9 cellular contexts compared by ENCODE assay signal in the genomic region with DNA sequence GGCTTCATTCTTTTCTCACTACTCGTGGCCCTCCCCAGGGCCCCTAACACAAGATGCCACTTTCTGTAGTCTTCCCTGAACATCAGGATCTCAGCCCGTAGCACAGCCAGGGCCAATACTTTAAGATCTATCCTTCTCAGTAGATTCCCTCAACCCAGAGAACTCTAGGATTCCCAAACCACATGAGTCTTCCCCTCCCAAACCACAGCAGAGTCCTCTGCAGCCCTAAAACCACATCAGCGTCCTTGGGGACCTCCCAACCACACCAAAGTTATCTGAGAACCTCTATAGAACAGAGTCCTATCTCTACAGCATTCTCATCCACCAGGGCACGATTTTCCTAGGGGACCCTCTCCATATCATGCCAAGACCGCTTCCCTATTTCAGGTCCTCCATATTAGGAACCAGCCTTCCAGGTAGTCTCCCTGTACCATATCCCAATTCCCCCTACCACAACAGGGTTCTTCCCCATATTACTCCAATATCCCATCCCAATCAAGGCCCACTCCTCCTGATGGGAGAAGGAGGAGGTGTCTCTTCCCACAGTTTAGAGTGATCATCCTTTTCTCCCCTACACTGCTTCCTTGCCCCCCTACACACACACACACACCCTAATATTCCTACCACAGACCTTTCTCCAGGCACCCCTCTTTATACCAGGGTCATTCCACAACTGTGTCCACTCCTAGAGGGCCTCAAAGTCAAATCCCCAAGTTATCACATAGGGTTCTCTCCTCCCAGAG. TPM values are rescaled to one million over a fixed set of nuclear protein-coding genes. Genes with fewer than 3 reads are reported as not detected.
DNase-seq lines count a peak whose midpoint lies in the region; ATAC-seq, FAIRE-seq and TF ChIP-seq lines count a peak whose summit lies in the region.
"Had no signal": no experiment of that assay in that cellular context is flagged by ENCODE, and none has a peak within 500 bp of the region (broad histone marks: within the 10 kb centered on the region; RNA-seq: fewer than 3 reads in every experiment).

No MANE protein-coding gene starts in this region.

- ATAC-seq in SK-N-SH treated with all-trans-retinoic acid at 6 μM for 48 hours (no peak), GM19351 (IDR thresholded peaks at IDR 0.05; ENCODE audit: unreplicated experiment) (no peak), HG03175 (IDR thresholded peaks at IDR 0.05; ENCODE audit: unreplicated experiment) (no peak)

- no peaks in the 10 kb centered on the region for H3K27me3 ChIP-seq in SK-N-SH (ENCODE audit: insufficient read depth)
- no peaks in the 10 kb centered on the region for H3K27me3 ChIP-seq in adrenal gland
- no peaks in the 10 kb centered on the region for H3K27me3 ChIP-seq in keratinocyte (ENCODE audit: control insufficient read depth, extremely low read depth, insufficient read depth, low read length)
- no peaks in the 10 kb centered on the region for H3K27me3 ChIP-seq in stomach smooth muscle (ENCODE audit: control insufficient read depth in 1 of 2, insufficient read depth in 2 of 2, low read length in 2 of 2)

- peaks cover 2% of the 10 kb centered on the region for H3K9me1 ChIP-seq in keratinocyte (ENCODE audit: control insufficient read depth, extremely low read depth, insufficient read depth, low read length)

- H3F3A ChIP-seq in SK-N-SH (replicated peaks; ENCODE audit: insufficient read depth): peaks cover 5% of the 10 kb centered on the region

- FAIRE-seq in keratinocyte (lab: Jason Lieb, UNC): no peak
- FAIRE-seq: A204.1 had no signal

- TF ChIP-seq CTCF in SK-N-SH (IDR thresholded peaks at IDR 0.05) (no peak), adrenal gland (IDR thresholded peaks at IDR 0.05) (no peak), keratinocyte (optimal IDR thresholded peaks at IDR 0.05 in 1 of 3, IDR thresholded peaks at IDR 0.05 in 1 of 3, conservative IDR thresholded peaks at IDR 0.05 in 1 of 3; ENCODE audit: extremely low read depth in 1 of 3, insufficient read depth in 2 of 3, low read length in 3 of 3) (no peak)

- no peak for TF ChIP-seq POLR2A in adrenal gland (IDR thresholded peaks at IDR 0.05)

- no peaks in the 10 kb centered on the region for H3K9me2 ChIP-seq in SK-N-SH

- H3K9ac ChIP-seq in SK-N-SH (peak overlapping the region; percentile 95), keratinocyte (ENCODE audit: control insufficient read depth, extremely low read depth, insufficient read depth, low read length) (peak overlapping the region; percentile 89), stomach smooth muscle (ENCODE audit: low read length in 2 of 2) (peak overlapping the region; percentile 64 to 66)

- peaks cover 0 to 16% of the 10 kb centered on the region in 2 experiments; a peak in 2 of 4 replicates for H3K4me1 ChIP-seq in SK-N-SH (ENCODE audit: control insufficient read depth in 1 of 2, insufficient read depth in 2 of 2, low read depth in 1 of 2, low read length in 1 of 2)
- H3K4me1 ChIP-seq in adrenal gland (replicated peaks in 1 of 2): peaks cover 14 to 21% of the 10 kb centered on the region in 2 donors
- H3K4me1 ChIP-seq in keratinocyte (ENCODE audit: control insufficient read depth, extremely low read depth, insufficient read depth, low read length): peaks cover 11% of the 10 kb centered on the region
- peaks cover 19% of the 10 kb centered on the region for H3K4me1 ChIP-seq in stomach smooth muscle (ENCODE audit: control insufficient read depth, insufficient read depth, low read length)

- 85% methylated on average over 5 of the region's 5 CpGs for WGBS in SK-N-SH (ENCODE audit: low lambda C conversion rate)
- WGBS in adrenal gland, 4 donors: 41 to 61% (median 54%) methylated on average over 5 of the region's 5 CpGs

- TF ChIP-seq RAD21 in SK-N-SH (IDR thresholded peaks at IDR 0.05; ENCODE audit: low read length): no peak

- POLR2A ChIA-PET in SK-N-SH (lab: Yijun Ruan, JAX): interaction anchor here (1.5 to 2.1 kb wide), 2 partner anchors 8 to 14 kb away, joined by 7 to 9 read pairs; partner anchors contain the start of gene FBL

- CTCF ChIA-PET in SK-N-SH (lab: Yijun Ruan, JAX): interaction anchor here (0.8 to 2.1 kb wide), 4 partner anchors 12 to 138 kb away, joined by 3 to 26 read pairs (median 5); partner anchors contain the start of gene PSMC4

- intact Hi-C loops in adrenal gland (cut with DNase I): no loop called here

- H3K36me3 ChIP-seq in SK-N-SH (replicated peaks in 1 of 2; ENCODE audit: control insufficient read depth in 1 of 2, insufficient read depth in 2 of 2, low read length in 1 of 2): peaks cover 47 to 57% of the 10 kb centered on the region in 2 experiments
- H3K36me3 ChIP-seq in adrenal gland (replicated peaks in 1 of 2): peaks cover 0 to 72% of the 10 kb centered on the region in 2 donors
- H3K36me3 ChIP-seq in keratinocyte (ENCODE audit: control insufficient read depth in 2 of 2, extremely low read depth in 1 of 2, insufficient read depth in 2 of 2, low read length in 2 of 2): peaks cover 34 to 52% of the 10 kb centered on the region in 2 experiments
- H3K36me3 ChIP-seq in stomach smooth muscle (ENCODE audit: control insufficient read depth in 2 of 2, insufficient read depth in 2 of 2, low read length in 2 of 2): peaks cover 37% of the 10 kb centered on the region in 2 donors

- no peak for TF ChIP-seq EP300 in SK-N-SH (IDR thresholded peaks at IDR 0.05; ENCODE audit: borderline replicate concordance in 1 of 2, low read depth in 1 of 2, low read length in 1 of 2)

- H3K4me3 ChIP-seq in SK-N-SH (ENCODE audit: low read depth in 2 of 2, low read length in 1 of 2) (peak overlapping the region; percentile 84 to 97), adrenal gland (peak overlapping the region in 3 of 4 donors; percentile 53 to 91 (median 84)), keratinocyte (ENCODE audit: control insufficient read depth in 2 of 3, extremely low read depth in 1 of 3, insufficient read depth in 2 of 3, low read depth in 1 of 3, low read length in 3 of 3) (peak overlapping the region; percentile 22 to 90 (median 79)), stomach smooth muscle (ENCODE audit: low read length in 2 of 2) (peak overlapping the region; percentile 91 to 98)

- no peaks in the 10 kb centered on the region for H4K20me1 ChIP-seq in SK-N-SH (ENCODE audit: insufficient read depth)
- H4K20me1 ChIP-seq in keratinocyte (ENCODE audit: control insufficient read depth, extremely low read depth, insufficient read depth, low read length): no peaks in the 10 kb centered on the region

- H3K79me2 ChIP-seq in SK-N-SH (ENCODE audit: insufficient read depth) (peaks cover 20% of the 10 kb centered on the region), keratinocyte (ENCODE audit: control insufficient read depth, insufficient read depth, low read length) (peaks cover 12% of the 10 kb centered on the region)

- H2AFZ ChIP-seq in SK-N-SH (ENCODE audit: low read depth) (no peak overlapping the region; the same call in 1 of the 2 replicates), keratinocyte (ENCODE audit: control insufficient read depth, low read length) (no peak overlapping the region)

- DNase-seq in SK-N-SH (no peak), adrenal gland (no peak), keratinocyte (ENCODE audit: low read depth, low spot score) (no peak), NCI-H524 treated with DMSO at 0.1 percent for 48 hours (lab: John Stamatoyannopoulos, UW) (no peak)

- peak overlapping the region; percentile 94 to 98; a peak in 3 of 4 replicates for H3K27ac ChIP-seq in SK-N-SH (ENCODE audit: low read depth in 2 of 2, low read length in 1 of 2)
- H3K27ac ChIP-seq in adrenal gland: peak overlapping the region in 3 of 5 donors; percentile 76 to 87 (median 83)
- peak overlapping the region; percentile 88 for H3K27ac ChIP-seq in keratinocyte (ENCODE audit: control insufficient read depth, insufficient read depth, low read length)
- peak overlapping the region; percentile 73 for H3K27ac ChIP-seq in stomach smooth muscle (ENCODE audit: low read length)

- H3K4me2 ChIP-seq in SK-N-SH (peak overlapping the region; percentile 92), keratinocyte (ENCODE audit: control insufficient read depth, extremely low read depth, insufficient read depth, low read depth, low read length) (peak overlapping the region; percentile 67)

- dilution Hi-C loops in keratinocyte (cut with MboI; ENCODE audit: extremely low pct_ligation_motif_present, low sequenced_read_pairs): no loop called here

- no peaks in the 10 kb centered on the region for H3K9me3 ChIP-seq in SK-N-SH
- H3K9me3 ChIP-seq in adrenal gland (replicated peaks in 1 of 3): no peaks in the 10 kb centered on the region
- no peaks in the 10 kb centered on the region for H3K9me3 ChIP-seq in keratinocyte (ENCODE audit: control insufficient read depth, low read depth, low read length)
- H3K9me3 ChIP-seq in stomach smooth muscle (ENCODE audit: control insufficient read depth in 2 of 2, low read length in 2 of 2): no peaks in the 10 kb centered on the region

RNA-seq across cellular contexts. Expression of gene DYRK1B, which starts 1.4 kb away (rescaled TPM):
- polyA plus RNA-seq in SK-N-SH (2012; rRNA removed): 10.2 and 17.2 TPM in 2 replicates
- 11.4 and 17.5 TPM in 2 replicates for polyA plus RNA-seq in SK-N-SH (2012; cell fraction: cytosol; rRNA removed)
- 44.6 and 45.8 TPM in 2 replicates for polyA plus RNA-seq in SK-N-SH (2012; cell fraction: nucleus; rRNA removed)
- 10 to 100 TPM in 7 of 8 donors, 1 to 10 TPM in 1; 7.8 to 51.0 (median 25.5) TPM for total RNA-seq in adrenal gland
- polyA plus RNA-seq in adrenal gland: 10 to 100 TPM; 18.7 to 66.6 (median 30.2) TPM
- 4.3 to 6.4 TPM (median 4.6 TPM) in 3 replicates for polyA plus RNA-seq in keratinocyte
- 10.9 TPM for polyA plus RNA-seq in keratinocyte (2011; ENCODE audit: low read depth)
- polyA plus RNA-seq in keratinocyte (2011; cell fraction: cytosol; rRNA removed): 2.8 and 5.9 TPM in 2 replicates
- polyA plus RNA-seq in keratinocyte (2011; cell fraction: nucleus; rRNA removed): 9.7 and 10.5 TPM in 2 replicates
- polyA plus RNA-seq in keratinocyte (2012; ENCODE audit: low replicate concordance): 6.2 and 7.0 TPM in 2 replicates
- 4.6 to 25.6 TPM (median 8.0 TPM) in 3 replicates for polyA minus RNA-seq in keratinocyte
- polyA minus RNA-seq in keratinocyte (2011; cell fraction: cytosol; rRNA and poly(A)+ RNA removed): 12.5 TPM
- polyA minus RNA-seq in keratinocyte (2011; cell fraction: nucleus; rRNA and poly(A)+ RNA removed): 7.8 and 12.6 TPM in 2 replicates

RNA-seq across cellular contexts. Expression of gene FBL, which starts 13.7 kb away (rescaled TPM):
- polyA plus RNA-seq in SK-N-SH (2012; rRNA removed) (340 and 371 TPM in 2 replicates), adrenal gland (100 to 1,000 TPM; 101 to 228 (median 214) TPM), keratinocyte (222 to 357 TPM (median 301 TPM) in 3 replicates)
- polyA plus RNA-seq in SK-N-SH (2012; cell fraction: cytosol; rRNA removed): 248 and 314 TPM in 2 replicates
- polyA plus RNA-seq in SK-N-SH (2012; cell fraction: nucleus; rRNA removed): 135 and 169 TPM in 2 replicates
- total RNA-seq in adrenal gland: 100 to 1,000 TPM in 4 of 8 donors, 10 to 100 TPM in 4; 52.4 to 196 (median 94.3) TPM
- 42.3 TPM for polyA plus RNA-seq in keratinocyte (2011; ENCODE audit: low read depth)
- polyA plus RNA-seq in keratinocyte (2011; cell fraction: cytosol; rRNA removed): 254 and 305 TPM in 2 replicates
- 122 and 173 TPM in 2 replicates for polyA plus RNA-seq in keratinocyte (2011; cell fraction: nucleus; rRNA removed)
- polyA plus RNA-seq in keratinocyte (2012; ENCODE audit: low replicate concordance): 135 and 295 TPM in 2 replicates
- polyA minus RNA-seq in keratinocyte: 332 to 744 TPM (median 382 TPM) in 3 replicates
- 115 TPM for polyA minus RNA-seq in keratinocyte (2011; cell fraction: cytosol; rRNA and poly(A)+ RNA removed)
- polyA minus RNA-seq in keratinocyte (2011; cell fraction: nucleus; rRNA and poly(A)+ RNA removed): 26.9 and 28.7 TPM in 2 replicates

RNA-seq across cellular contexts. Expression of gene LEUTX, which starts 53.9 kb away (rescaled TPM):
- polyA plus RNA-seq in SK-N-SH (2012; rRNA removed) (not detected in 2 replicates), adrenal gland (not detected), keratinocyte (not detected in 3 replicates)
- not detected in 2 replicates for polyA plus RNA-seq in SK-N-SH (2012; cell fraction: cytosol; rRNA removed)
- not detected in 2 replicates for polyA plus RNA-seq in SK-N-SH (2012; cell fraction: nucleus; rRNA removed)
- total RNA-seq in adrenal gland: not detected
- polyA plus RNA-seq in keratinocyte (2011; ENCODE audit: low read depth): not detected
- not detected in 2 replicates for polyA plus RNA-seq in keratinocyte (2011; cell fraction: cytosol; rRNA removed)
- not detected in 2 replicates for polyA plus RNA-seq in keratinocyte (2011; cell fraction: nucleus; rRNA removed)
- polyA plus RNA-seq in keratinocyte (2012; ENCODE audit: low replicate concordance): not detected in 2 replicates
- polyA minus RNA-seq in keratinocyte: not detected in 3 replicates
- not detected for polyA minus RNA-seq in keratinocyte (2011; cell fraction: cytosol; rRNA and poly(A)+ RNA removed)
- polyA minus RNA-seq in keratinocyte (2011; cell fraction: nucleus; rRNA and poly(A)+ RNA removed): not detected in 2 replicates
